29 cellular contexts compared by ENCODE assay signal in the genomic region with DNA sequence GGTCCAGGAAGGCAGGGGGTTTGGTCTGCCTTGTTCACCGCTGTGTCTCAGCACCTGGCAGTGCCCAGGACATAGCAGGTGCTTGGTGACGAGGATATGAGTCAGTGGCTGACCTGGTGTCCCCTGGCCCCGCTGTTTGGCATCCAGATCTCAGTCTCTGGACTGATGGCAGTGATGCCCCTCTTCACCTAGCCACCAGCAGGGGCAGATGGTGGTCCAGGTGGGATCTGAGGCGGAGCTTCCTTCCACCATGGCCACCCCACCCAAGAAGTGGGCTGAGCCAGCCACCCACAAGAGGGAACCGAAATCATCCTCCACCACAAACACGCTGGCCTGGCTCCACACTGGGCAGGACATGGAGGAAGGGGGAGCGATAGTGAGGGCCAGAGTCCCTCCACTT. TPM values are rescaled to one million over a fixed set of nuclear protein-coding genes. Genes with fewer than 3 reads are reported as not detected.
A peak's percentile ranks its signal among the peaks of the same experiment; 100 is the strongest.
DNase-seq lines count a peak whose midpoint lies in the region; ATAC-seq, FAIRE-seq and TF ChIP-seq lines count a peak whose summit lies in the region.
"Had no signal": no experiment of that assay in that cellular context is flagged by ENCODE, and none has a peak within 500 bp of the region (broad histone marks: within the 10 kb centered on the region; RNA-seq: fewer than 3 reads in every experiment).

No MANE protein-coding gene starts in this region.

- no peaks in the 10 kb centered on the region for H3K79me1 ChIP-seq in H1 (ENCODE audit: low read depth, low read length)

- H3K14ac ChIP-seq in H1 (ENCODE audit: insufficient read length) = no peak overlapping the region

- TF ChIP-seq CTCF in GM12864 (IDR thresholded peaks at IDR 0.05; ENCODE audit: low read depth, low read length, missing control alignments) (peak; percentile 8), OCI-LY3 (IDR thresholded peaks at IDR 0.05; ENCODE audit: low read depth, low read length) (no peak), H1 (IDR thresholded peaks at IDR 0.05; ENCODE audit: control extremely low read depth in 1 of 3, insufficient read depth in 1 of 3, low read depth in 1 of 3, low read length in 3 of 3) (peak in 1 of 3 experiments; percentile 30; a peak in 1 of 4 replicates), thyroid gland (IDR thresholded peaks at IDR 0.05) (no peak)

- no peak overlapping the region for H2AK5ac ChIP-seq in H1 (ENCODE audit: low read depth, low read length)

- H3K56ac ChIP-seq in H1 (replicated peaks; ENCODE audit: insufficient read length, low read depth, low read length) = no peak overlapping the region

- H2BK120ac ChIP-seq in H1 (replicated peaks; ENCODE audit: low read depth, low read length) = no peak overlapping the region

- no peak overlapping the region for H3K18ac ChIP-seq in H1 (ENCODE audit: extremely low read depth, low read length)

- H3K27ac ChIP-seq in OCI-LY3 (ENCODE audit: low read length) (no peak overlapping the region), H1 (ENCODE audit: low read depth, low read length) (no peak overlapping the region), thyroid gland (no peak overlapping the region)
- H3K27ac ChIP-seq: HL-60, neutrophil, RWPE1, testis had no signal

- H2BK15ac ChIP-seq in H1 (ENCODE audit: low read length) = no peak overlapping the region

- TF ChIP-seq EP300 in H1 (IDR thresholded peaks at IDR 0.05; ENCODE audit: borderline replicate concordance in 1 of 2, low read depth in 2 of 2, low read length in 2 of 2) = no peak

- H3K27me3 ChIP-seq in OCI-LY3 (ENCODE audit: low read depth, low read length) (peaks cover 24% of the 10 kb centered on the region), H1 (replicated peaks in 1 of 4; ENCODE audit: control insufficient read depth in 3 of 4, extremely low read depth in 1 of 4, insufficient read depth in 3 of 4, low read length in 3 of 4) (no peaks in the 10 kb centered on the region), thyroid gland (no peaks in the 10 kb centered on the region)
- H3K27me3 ChIP-seq: neutrophil, testis had no signal

- no peak for FAIRE-seq in H1 (lab: Jason Lieb, UNC)
- FAIRE-seq: astrocyte, endothelial cell of umbilical vein, GM18507, keratinocyte had no signal

- no peak overlapping the region for H2BK20ac ChIP-seq in H1 (ENCODE audit: low read length)

- TF ChIP-seq POLR2A in H1 (IDR thresholded peaks at IDR 0.05; ENCODE audit: control extremely low read depth in 1 of 2, low read depth in 2 of 2, low read length in 2 of 2) (no peak), thyroid gland (IDR thresholded peaks at IDR 0.05) (no peak)

- POLR2A ChIA-PET in H1 (lab: Charles Lee; ENCODE audit: partially characterized antibody) = no interaction called here

- no peak overlapping the region for H3K4ac ChIP-seq in H1 (replicated peaks; ENCODE audit: insufficient read length, low read depth, low read length)

- H3K4me2 ChIP-seq in OCI-LY3 (ENCODE audit: low read length) = 0 out of 2 replicates have a peak overlapping the region, but pooled peaks have one; percentile 10
- H3K4me2 ChIP-seq in H1 (ENCODE audit: insufficient read depth in 1 of 2, low read depth in 2 of 2, low read length in 2 of 2) = no peak overlapping the region
- H3K4me2 ChIP-seq: smooth muscle cell had no signal

- H2BK5ac ChIP-seq in H1 (ENCODE audit: low read depth, low read length) = 0 out of 2 replicates have a peak overlapping the region, but pooled peaks have one; percentile 16

- no peak for TF ChIP-seq RAD21 in H1 (IDR thresholded peaks at IDR 0.05 in 1 of 2, conservative IDR thresholded peaks at IDR 0.05 in 1 of 2; ENCODE audit: low read depth in 2 of 2, low read length in 2 of 2)

- no peak overlapping the region for H2AFZ ChIP-seq in OCI-LY3 (ENCODE audit: low read depth, low read length)
- H2AFZ ChIP-seq in H1 (ENCODE audit: low read length) = no peak overlapping the region

- CTCF ChIA-PET in H1 (lab: Charles Lee; ENCODE audit: partially characterized antibody) = interaction anchor here (0.7 to 1.2 kb wide), 2 partner anchors 23 to 148 kb away, joined by 3 read pairs; no protein-coding TSS in a partner anchor

- H3K9ac ChIP-seq in OCI-LY3 (ENCODE audit: low read length) (no peak overlapping the region), H1 (replicated peaks in 1 of 4; ENCODE audit: extremely low read depth in 1 of 4, low read depth in 3 of 4, low read length in 3 of 4) (no peak overlapping the region)

- H3K23me2 ChIP-seq in H1 (ENCODE audit: low read depth, low read length) = no peaks in the 10 kb centered on the region

- H3K4me1 ChIP-seq in OCI-LY3 (ENCODE audit: low read length) (peaks cover 4% of the 10 kb centered on the region), H1 (replicated peaks in 1 of 4; ENCODE audit: control insufficient read depth in 3 of 4, insufficient read depth in 4 of 4, low read length in 3 of 4) (no peaks in the 10 kb centered on the region), thyroid gland (no peaks in the 10 kb centered on the region)
- H3K4me1 ChIP-seq: HAP-1, testis had no signal

- 77% methylated on average over 7 of the region's 7 CpGs; no CpG with 5 or more reads in 1 of the 2 experiments for WGBS in H1 (ENCODE audit: extremely low coverage in 1 of 2, insufficient coverage in 1 of 2, insufficient read length in 1 of 2, insufficient replicate concordance in 2 of 2, low coverage in 1 of 2, low lambda C conversion rate in 2 of 2, missing lambda C conversion rate in 1 of 2), 2 experiments
- WGBS in thyroid gland, 2 donors = 84 to 90% methylated on average over 3 to 7 of the region's 7 CpGs

- ATAC-seq in sciatic nerve = peak; percentile 8

- H2BK12ac ChIP-seq in H1 (ENCODE audit: low read depth, low read length) = no peak overlapping the region

- H3K9me3 ChIP-seq in OCI-LY3 (ENCODE audit: insufficient read depth, low read length) = no peaks in the 10 kb centered on the region
- no peaks in the 10 kb centered on the region for H3K9me3 ChIP-seq in H1 (ENCODE audit: insufficient read depth in 2 of 2, low read depth in 1 of 2, low read length in 1 of 2)
- no peaks in the 10 kb centered on the region for H3K9me3 ChIP-seq in thyroid gland
- H3K9me3 ChIP-seq: HAP-1, neutrophil, testis had no signal

- no peaks in the 10 kb centered on the region for H3K36me3 ChIP-seq in OCI-LY3 (replicated peaks; ENCODE audit: low read depth, low read length)
- no peaks in the 10 kb centered on the region for H3K36me3 ChIP-seq in H1 (ENCODE audit: control insufficient read depth in 2 of 4, insufficient read depth in 4 of 4, low read length in 3 of 4)
- H3K36me3 ChIP-seq in thyroid gland = no peaks in the 10 kb centered on the region
- H3K36me3 ChIP-seq: HAP-1, neutrophil had no signal

- H3K79me2 ChIP-seq in OCI-LY3 (ENCODE audit: low read length) (no peaks in the 10 kb centered on the region), H1 (ENCODE audit: control insufficient read depth in 1 of 2, insufficient read depth in 2 of 2, low read length in 2 of 2) (no peaks in the 10 kb centered on the region)

- no peak overlapping the region for H3K4me3 ChIP-seq in GM12864 (ENCODE audit: low read depth, low read length)
- H3K4me3 ChIP-seq in OCI-LY3 (ENCODE audit: low read length) = no peak overlapping the region
- no peak overlapping the region for H3K4me3 ChIP-seq in H1 (ENCODE audit: extremely low read depth in 1 of 4, insufficient read depth in 2 of 4, low read depth in 3 of 4, low read length in 4 of 4)
- H3K4me3 ChIP-seq in thyroid gland (replicated peaks in 1 of 3) = no peak overlapping the region
- H3K4me3 ChIP-seq: HAP-1, lung, smooth muscle cell, testis had no signal

- H4K91ac ChIP-seq in H1 (replicated peaks; ENCODE audit: insufficient read length, low read length) = no peak overlapping the region

- no peak overlapping the region; the same call in 1 of the 2 replicates for H4K8ac ChIP-seq in H1 (ENCODE audit: extremely low read depth, insufficient read depth, low read length)

- no peak overlapping the region for H4K5ac ChIP-seq in H1 (ENCODE audit: insufficient read length, low read depth, low read length)

- H4K20me1 ChIP-seq in OCI-LY3 (ENCODE audit: insufficient read depth, low read length) (no peaks in the 10 kb centered on the region), H1 (replicated peaks in 1 of 2; ENCODE audit: control insufficient read depth in 1 of 2, insufficient read depth in 2 of 2, low read length in 2 of 2) (no peaks in the 10 kb centered on the region)

- intact Hi-C loops in sciatic nerve (cut with DNase I) = no loop called here
- intact Hi-C loops in thyroid gland (cut with DNase I) = no loop called here

- H3K23ac ChIP-seq in H1 (ENCODE audit: insufficient read length) = no peak overlapping the region

- DNase-seq in GM12864 (ENCODE audit: low read depth) (no peak), H1 (ENCODE audit: low read depth in 1 of 2, low spot score in 2 of 2) (no peak), sciatic nerve (ENCODE audit: low spot score) (no peak), thyroid gland (no peak)
- DNase-seq in stimulated activated CD4-positive, alpha-beta T cell treated with anti-CD3 and anti-CD28 coated beads, Interleukin-4, amount 100 ng/mL, for 24 hours = no peak
- no peak for DNase-seq in stimulated activated naive CD4-positive, alpha-beta T cell treated with Interleukin-2 at 50 U/mL for 16 hours (lab: John Stamatoyannopoulos, UW)
- DNase-seq in stimulated activated CD4-positive, alpha-beta T cell treated with anti-CD3 and anti-CD28 coated beads, Interleukin-4, amount 100 ng/mL, for 4 hours = no peak
- DNase-seq: activated CD4-positive, alpha-beta memory T cell treated with anti-CD3 and anti-CD28 coated beads for 36 hours; activated naive CD8-positive, alpha-beta T cell treated with anti-CD3 and anti-CD28 coated beads for 36 hours; CD4-positive, alpha-beta T cell; central memory CD4-positive, alpha-beta T cell; dermis blood vessel endothelial cell; NCI-H1092 treated with DMSO at 0.1 percent for 48 hours; NCI-H187 treated with DMSO at 0.1 percent for 48 hours; NCI-H526 treated with DMSO at 0.1 percent for 48 hours; stimulated activated CD4-positive, alpha-beta T cell treated with anti-CD3 and anti-CD28 coated beads, Interleukin-2, amount 100 ng/mL, for 24 hours; stimulated activated naive CD4-positive, alpha-beta T cell; testis had no signal

RNA-seq across cellular contexts. Expression of a gene that starts 16.1 kb away (rescaled TPM):
- 29.8 and 34.1 TPM in 2 replicates for total RNA-seq in H1 (2021; fragmentation: NEBNext Ultra II Directional; extraction: Animal tissue kit (Norgen Biotek cat#: 25700))
- 20.8 and 25.1 TPM in 2 replicates for polyA plus RNA-seq in H1 (2011; rRNA removed)
- 18.3 TPM for polyA plus RNA-seq in H1 (2011; cell fraction: cytosol; rRNA removed)
- 18.8 TPM for polyA plus RNA-seq in H1 (2011; cell fraction: nucleus; rRNA removed)
- 18.4 to 20.9 TPM (median 20.6 TPM) in 4 replicates for polyA plus RNA-seq in H1 (2012, experiment 1 of 2)
- 12.1 TPM for polyA plus RNA-seq in H1 (2012, experiment 2 of 2)
- polyA plus RNA-seq in H1 (2013, experiment 1 of 2) = 20.8 TPM
- 21.5 TPM for polyA plus RNA-seq in H1 (2013, experiment 2 of 2)
- polyA minus RNA-seq in H1 (2011; rRNA and poly(A)+ RNA removed) = 12.6 and 17.8 TPM in 2 replicates
- polyA minus RNA-seq in H1 (2011; cell fraction: cytosol; rRNA and poly(A)+ RNA removed) = 19.1 TPM
- 14.7 TPM for polyA minus RNA-seq in H1 (2011; cell fraction: nucleus; rRNA and poly(A)+ RNA removed)
- total RNA-seq in sciatic nerve = 27.5 TPM
- 10 to 100 TPM; 14.1 to 36.5 (median 25.6) TPM for total RNA-seq in thyroid gland

RNA-seq across cellular contexts. Expression of a gene that starts 20.7 kb away (rescaled TPM):
- 12.3 and 13.7 TPM in 2 replicates for total RNA-seq in H1 (2021; fragmentation: NEBNext Ultra II Directional; extraction: Animal tissue kit (Norgen Biotek cat#: 25700))
- 5.2 and 9.7 TPM in 2 replicates for polyA plus RNA-seq in H1 (2011; rRNA removed)
- polyA plus RNA-seq in H1 (2011; cell fraction: cytosol; rRNA removed) = 7.1 TPM
- polyA plus RNA-seq in H1 (2011; cell fraction: nucleus; rRNA removed) = 8.6 TPM
- 5.3 to 9.2 TPM (median 8.8 TPM) in 4 replicates for polyA plus RNA-seq in H1 (2012, experiment 1 of 2)
- 12.2 TPM for polyA plus RNA-seq in H1 (2012, experiment 2 of 2)
- polyA plus RNA-seq in H1 (2013, experiment 1 of 2) = 6.6 TPM
- 6.6 TPM for polyA plus RNA-seq in H1 (2013, experiment 2 of 2)
- 2.0 and 2.5 TPM in 2 replicates for polyA minus RNA-seq in H1 (2011; rRNA and poly(A)+ RNA removed)
- polyA minus RNA-seq in H1 (2011; cell fraction: cytosol; rRNA and poly(A)+ RNA removed) = 5.1 TPM
- 5.7 TPM for polyA minus RNA-seq in H1 (2011; cell fraction: nucleus; rRNA and poly(A)+ RNA removed)
- 12.0 TPM for total RNA-seq in sciatic nerve
- total RNA-seq in thyroid gland = 10 to 100 TPM in 2 of 4 donors, 1 to 10 TPM in 2; 8.1 to 23.5 (median 15.3) TPM
